In genomic region chr6:7119272-7119801, GRCh38 we compare ENCODE assay signal across 15 cellular contexts. TPM values are rescaled to one million over a fixed set of nuclear protein-coding genes. Genes with fewer than 3 reads are reported as not detected.
DNase-seq lines count a peak whose midpoint lies in the region; ATAC-seq and TF ChIP-seq lines count a peak whose summit lies in the region.
"Had no signal": no experiment of that assay in that cellular context is flagged by ENCODE, and none has a peak within 500 bp of the region (broad histone marks: within the 10 kb centered on the region; RNA-seq: fewer than 3 reads in every experiment).

No MANE protein-coding gene starts in this region.

- no peak overlapping the region for H3K4me3 ChIP-seq in esophagus (ENCODE audit: low read depth in 1 of 2, low read length in 2 of 2)
- no peak overlapping the region for H3K4me3 ChIP-seq in gastroesophageal sphincter
- H3K4me3 ChIP-seq: lung had no signal

- 75 to 83% methylated on average over 12 of the region's 12 CpGs for WGBS in esophagus, 2 donors
- 74 to 76% methylated on average over 10 to 12 of the region's 12 CpGs for WGBS in gastroesophageal sphincter (ENCODE audit: low coverage in 1 of 2), 2 donors

- no peak overlapping the region for H3K27ac Mint-ChIP-seq in T-helper 17 cell
- H3K27ac Mint-ChIP-seq in stimulated activated memory B cell treated with anti-CD40 and anti-IgM and Interleukin-4, amounts not matched to agents 10 μg/mL and 1 μg/mL and 100 μg/mL, for 72 hours = peak overlapping the region; percentile 29
- H3K27ac Mint-ChIP-seq: activated CD4-positive, alpha-beta memory T cell treated with anti-CD3 and anti-CD28 coated beads for 36 hours had no signal

- no peak for TF ChIP-seq CTCF in gastroesophageal sphincter (IDR thresholded peaks at IDR 0.05)

- H3K9me3 ChIP-seq in T-helper 17 cell (ENCODE audit: control insufficient read depth, low read length, poor library complexity, severe bottlenecking) (no peaks in the 10 kb centered on the region), esophagus (ENCODE audit: control insufficient read depth in 2 of 2, insufficient read depth in 1 of 2, low read depth in 1 of 2, low read length in 1 of 2) (no peaks in the 10 kb centered on the region), gastroesophageal sphincter (no peaks in the 10 kb centered on the region)

- no peaks in the 10 kb centered on the region for H3K9me3 Mint-ChIP-seq in stimulated activated memory B cell treated with anti-CD40 and anti-IgM and Interleukin-4, amounts not matched to agents 10 μg/mL and 1 μg/mL and 100 μg/mL, for 72 hours
- H3K9me3 Mint-ChIP-seq: activated CD4-positive, alpha-beta memory T cell treated with anti-CD3 and anti-CD28 coated beads for 36 hours; central memory CD8-positive, alpha-beta T cell had no signal

- H3K4me1 ChIP-seq in esophagus (ENCODE audit: control insufficient read depth in 2 of 2, insufficient read depth in 2 of 2, low read length in 1 of 2) (peaks cover 2 to 19% of the 10 kb centered on the region in 2 donors), gastroesophageal sphincter (peaks cover 5 to 67% (median 22%) of the 10 kb centered on the region in 3 donors)

- H3K27me3 Mint-ChIP-seq in T-helper 17 cell = no peaks in the 10 kb centered on the region
- H3K27me3 Mint-ChIP-seq in stimulated activated memory B cell treated with anti-CD40 and anti-IgM and Interleukin-4, amounts not matched to agents 10 μg/mL and 1 μg/mL and 100 μg/mL, for 72 hours = no peaks in the 10 kb centered on the region
- H3K27me3 Mint-ChIP-seq: activated CD4-positive, alpha-beta memory T cell treated with anti-CD3 and anti-CD28 coated beads for 36 hours; central memory CD8-positive, alpha-beta T cell had no signal

- TF ChIP-seq EP300 in gastroesophageal sphincter (IDR thresholded peaks at IDR 0.05) = no peak

- H3K27ac ChIP-seq in esophagus (ENCODE audit: low read depth in 2 of 2, low read length in 1 of 2) (peak overlapping the region; percentile 52 to 89), gastroesophageal sphincter (peak overlapping the region in 2 of 4 donors; percentile 32 to 38)

- H3K36me3 ChIP-seq in esophagus (ENCODE audit: control insufficient read depth in 2 of 2, insufficient read depth in 2 of 2, low read length in 1 of 2) = peaks cover 0 to 4% of the 10 kb centered on the region in 2 donors
- H3K36me3 ChIP-seq in gastroesophageal sphincter = no peaks in the 10 kb centered on the region

- peaks cover 40% of the 10 kb centered on the region for H3K4me1 Mint-ChIP-seq in T-helper 17 cell
- H3K4me1 Mint-ChIP-seq in stimulated activated memory B cell treated with anti-CD40 and anti-IgM and Interleukin-4, amounts not matched to agents 10 μg/mL and 1 μg/mL and 100 μg/mL, for 72 hours = peaks cover 54% of the 10 kb centered on the region

- no peaks in the 10 kb centered on the region for H3K36me3 Mint-ChIP-seq in T-helper 17 cell (ENCODE audit: low read depth)
- H3K36me3 Mint-ChIP-seq in stimulated activated memory B cell treated with anti-CD40 and anti-IgM and Interleukin-4, amounts not matched to agents 10 μg/mL and 1 μg/mL and 100 μg/mL, for 72 hours = peaks cover 32% of the 10 kb centered on the region

- H3K27me3 ChIP-seq in esophagus (ENCODE audit: control insufficient read depth in 1 of 2, insufficient read depth in 2 of 2, low read length in 2 of 2) (no peaks in the 10 kb centered on the region), gastroesophageal sphincter (no peaks in the 10 kb centered on the region)

- DNase-seq in D341Med (ENCODE audit: low spot score) (peak; percentile 34), T-helper 17 cell (no peak), NCI-H1436 treated with DMSO at 0.1 percent for 48 hours (lab: John Stamatoyannopoulos, UW) (no peak), pons (ENCODE audit: low spot score) (no peak)
- DNase-seq: activated CD4-positive, alpha-beta memory T cell treated with anti-CD3 and anti-CD28 coated beads for 36 hours; AML-193; NCI-H187 treated with DMSO at 0.1 percent for 48 hours; NCI-H510A had no signal

- no peak for TF ChIP-seq POLR2A in gastroesophageal sphincter (IDR thresholded peaks at IDR 0.05)

- no peak for ATAC-seq in T-helper 17 cell
- no peak for ATAC-seq in stimulated activated memory B cell treated with anti-CD40 and anti-IgM and Interleukin-4, amounts not matched to agents 10 μg/mL and 1 μg/mL and 100 μg/mL, for 72 hours
- no peak for ATAC-seq in gastroesophageal sphincter
- ATAC-seq: HCT116 had no signal

- H3K4me3 Mint-ChIP-seq in T-helper 17 cell = peak overlapping the region; percentile 77
- H3K4me3 Mint-ChIP-seq in stimulated activated memory B cell treated with anti-CD40 and anti-IgM and Interleukin-4, amounts not matched to agents 10 μg/mL and 1 μg/mL and 100 μg/mL, for 72 hours = no peak overlapping the region
- H3K4me3 Mint-ChIP-seq: activated CD4-positive, alpha-beta memory T cell treated with anti-CD3 and anti-CD28 coated beads for 36 hours; central memory CD8-positive, alpha-beta T cell had no signal

RNA-seq across cellular contexts. Expression of gene RREB1, which starts 11.6 kb away (rescaled TPM):
- total RNA-seq in T-helper 17 cell (10 to 100 TPM; 34.7 to 48.1 TPM), gastroesophageal sphincter (10 to 100 TPM; 20.3 to 40.8 (median 28.1) TPM)
- polyA plus RNA-seq in esophagus = 10 to 100 TPM; 13.0 to 19.7 TPM
- polyA plus RNA-seq: neural cell had no signal
